In genomic region chr7:117719377-117719776, GRCh38 we compare ENCODE assay signal across 8 cellular contexts.
"Had no signal": no experiment of that assay in that cellular context is flagged by ENCODE, and none has a peak within 500 bp of the region (broad histone marks: within the 10 kb centered on the region; RNA-seq: fewer than 3 reads in every experiment).

No MANE protein-coding gene starts in this region.

- FAIRE-seq: H1, H54, HepG2, HTR-8/SVneo had no signal

- H3K27ac Mint-ChIP-seq: GM23338, IgD-negative memory B cell had no signal

- H3K4me1 Mint-ChIP-seq: GM23338, IgD-negative memory B cell had no signal

- H3K4me2 ChIP-seq: GM23338 had no signal

- H3K36me3 Mint-ChIP-seq: IgD-negative memory B cell had no signal

- H3K9me3 Mint-ChIP-seq: GM23338, H9, IgD-negative memory B cell had no signal

- DNase-seq: H9, HCEC 1CT had no signal

- H3K4me3 ChIP-seq: GM23338 had no signal

- H3K4me3 Mint-ChIP-seq: GM23338, H9, IgD-negative memory B cell had no signal

- ATAC-seq: GM23338, HepG2 had no signal

- H2AFZ ChIP-seq: GM23338 had no signal
